Comparison of ENCODE assay signal across 25 cellular contexts in the genomic region with DNA sequence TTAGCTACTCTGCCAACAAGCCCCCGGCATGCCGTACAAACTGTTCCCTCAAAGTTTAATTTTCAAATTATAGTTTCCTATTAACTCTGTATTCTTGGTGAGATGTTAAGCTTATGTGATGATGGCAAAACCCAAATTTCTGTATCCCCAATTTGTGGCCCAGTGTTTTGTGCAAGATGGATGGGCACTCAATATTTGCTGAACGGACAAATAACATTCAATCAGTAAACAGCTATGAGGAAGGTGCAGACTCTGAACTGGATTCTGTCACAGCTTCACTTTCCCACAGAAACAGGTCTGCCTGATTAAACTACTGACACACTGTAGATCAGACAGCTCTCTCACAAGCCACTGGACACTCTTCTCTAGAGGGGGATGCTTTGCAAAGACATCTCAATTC. TPM values are rescaled to one million over a fixed set of nuclear protein-coding genes. Genes with fewer than 3 reads are reported as not detected.
DNase-seq lines count a peak whose midpoint lies in the region; ATAC-seq and TF ChIP-seq lines count a peak whose summit lies in the region.
"Had no signal": no experiment of that assay in that cellular context is flagged by ENCODE, and none has a peak within 500 bp of the region (broad histone marks: within the 10 kb centered on the region; RNA-seq: fewer than 3 reads in every experiment).

No MANE protein-coding gene starts in this region.

- H3K4me1 ChIP-seq in breast epithelium: peaks cover 3 to 24% of the 10 kb centered on the region in 2 donors
- peaks cover 6% of the 10 kb centered on the region for H3K4me1 ChIP-seq in CD8-positive, alpha-beta memory T cell (ENCODE audit: insufficient read depth, low read length)

- H3K27ac Mint-ChIP-seq in MCF 10A (ENCODE audit: low read depth, unreplicated experiment) (no peak overlapping the region), T-helper 17 cell (peak overlapping the region; percentile 53), memory B cell (peak overlapping the region; percentile 58)
- H3K27ac Mint-ChIP-seq in stimulated activated naive B cell treated with anti-CD40 and anti-IgM and Interleukin-4, amounts not matched to agents 10 μg/mL and 1 μg/mL and 100 μg/mL, for 72 hours: peak overlapping the region; percentile 56
- H3K27ac Mint-ChIP-seq in CD8-positive, alpha-beta memory T cell: peak overlapping the region in 3 of 8 donors; percentile 5 to 45 (median 24)
- H3K27ac Mint-ChIP-seq in activated CD4-positive, alpha-beta T cell treated with anti-CD3 and anti-CD28 coated beads for 36 hours: no peak overlapping the region
- H3K27ac Mint-ChIP-seq: activated B cell treated with CpG ODN at 0.5 μM for 24 hours; CD4-positive, alpha-beta T cell; HFFc6; progenitor cell of endocrine pancreas had no signal

- H3K36me3 ChIP-seq in breast epithelium: no peaks in the 10 kb centered on the region
- no peaks in the 10 kb centered on the region for H3K36me3 ChIP-seq in CD8-positive, alpha-beta memory T cell (ENCODE audit: insufficient read depth, low read length)
- H3K36me3 ChIP-seq: gastroesophageal sphincter had no signal

- DNase-seq in breast epithelium (ENCODE audit: low spot score in 2 of 2): no peak
- DNase-seq in MCF 10A (ENCODE audit: unreplicated experiment): no peak
- DNase-seq in T-helper 17 cell: no peak
- no peak for DNase-seq in memory B cell (ENCODE audit: low spot score in 2 of 2)
- DNase-seq in stimulated activated naive B cell treated with anti-CD40 and anti-IgM and Interleukin-4, amounts not matched to agents 10 μg/mL and 1 μg/mL and 100 μg/mL, for 72 hours: no peak
- DNase-seq in nucleus accumbens (lab: John Stamatoyannopoulos, UW): no peak
- DNase-seq in CD8-positive, alpha-beta memory T cell: no peak
- DNase-seq in activated CD4-positive, alpha-beta T cell treated with anti-CD3 and anti-CD28 coated beads for 36 hours: no peak
- DNase-seq: 8988T; activated B cell treated with CpG ODN at 0.5 μM for 24 hours; activated CD4-positive, alpha-beta T cell treated with anti-CD3 and anti-CD28 coated beads, Interleukin-2, amount 50 U/mL, for 1 hour; activated gamma-delta T cell treated with Interleukin-2 at 50 U/mL for 16 hours; activated naive CD8-positive, alpha-beta T cell treated with anti-CD3 and anti-CD28 coated beads, Interleukin-2, amount 10 ng/mL, durations not matched to agents 7 days and 5 days; activated T-cell treated with anti-CD3 and anti-CD28 coated beads, Interleukin-2, amount 50 U/mL, for 4 hours; CD4-positive, alpha-beta T cell; GM23248; HFFc6; NCI-H1105 treated with DMSO at 0.1 percent for 48 hours; NCI-H187 treated with DMSO at 0.1 percent for 48 hours; stimulated activated CD4-positive, alpha-beta T cell treated with anti-CD3 and anti-CD28 coated beads, Interleukin-4, amount 100 ng/mL, for 1 hour; T-helper 1 cell; upper lobe of left lung had no signal

- H3K9me3 ChIP-seq in breast epithelium: no peaks in the 10 kb centered on the region
- no peaks in the 10 kb centered on the region for H3K9me3 ChIP-seq in T-helper 17 cell (ENCODE audit: control insufficient read depth, low read length, poor library complexity, severe bottlenecking)
- no peaks in the 10 kb centered on the region for H3K9me3 ChIP-seq in CD8-positive, alpha-beta memory T cell (ENCODE audit: low read length)
- H3K9me3 ChIP-seq: gastroesophageal sphincter, upper lobe of left lung had no signal

- no peak overlapping the region for H3K4me3 Mint-ChIP-seq in MCF 10A (ENCODE audit: unreplicated experiment)
- H3K4me3 Mint-ChIP-seq in T-helper 17 cell: no peak overlapping the region
- H3K4me3 Mint-ChIP-seq in memory B cell: no peak overlapping the region
- H3K4me3 Mint-ChIP-seq in stimulated activated naive B cell treated with anti-CD40 and anti-IgM and Interleukin-4, amounts not matched to agents 10 μg/mL and 1 μg/mL and 100 μg/mL, for 72 hours: no peak overlapping the region
- H3K4me3 Mint-ChIP-seq in CD8-positive, alpha-beta memory T cell: no peak overlapping the region
- no peak overlapping the region for H3K4me3 Mint-ChIP-seq in activated CD4-positive, alpha-beta T cell treated with anti-CD3 and anti-CD28 coated beads for 36 hours
- H3K4me3 Mint-ChIP-seq: activated B cell treated with CpG ODN at 0.5 μM for 24 hours; activated naive CD8-positive, alpha-beta T cell treated with anti-CD3 and anti-CD28 coated beads, Interleukin-2, amount 10 ng/mL, durations not matched to agents 7 days and 5 days; activated T-cell treated with anti-CD3 and anti-CD28 coated beads, Interleukin-2, amount 50 U/mL, for 4 hours; CD4-positive, alpha-beta T cell; HFFc6 had no signal

- TF ChIP-seq POLR2A in breast epithelium (IDR thresholded peaks at IDR 0.05): no peak

- H3K4me3 ChIP-seq in breast epithelium: no peak overlapping the region
- no peak overlapping the region for H3K4me3 ChIP-seq in CD8-positive, alpha-beta memory T cell (ENCODE audit: low read length)
- H3K4me3 ChIP-seq: gastroesophageal sphincter, GM23248, hepatocyte, upper lobe of left lung had no signal

- intact Hi-C loops in breast epithelium (cut with DNase I; ENCODE audit: low total_unique reads): no loop called here
- intact Hi-C loops in MCF 10A (cut with micrococcal nuclease): no loop called here
- intact Hi-C loops in activated CD4-positive, alpha-beta T cell treated with anti-CD3 and anti-CD28 coated beads for 36 hours (cut with DNase I, micrococcal nuclease): no loop called here

- no peak for ATAC-seq in T-helper 17 cell
- ATAC-seq in memory B cell (ENCODE audit: low read depth): no peak
- no peak for ATAC-seq in stimulated activated naive B cell treated with anti-CD40 and anti-IgM and Interleukin-4, amounts not matched to agents 10 μg/mL and 1 μg/mL and 100 μg/mL, for 72 hours (replicated peaks)
- no peak for ATAC-seq in activated CD4-positive, alpha-beta T cell treated with anti-CD3 and anti-CD28 coated beads for 36 hours
- ATAC-seq: activated T-cell treated with anti-CD3 and anti-CD28 coated beads, Interleukin-2, amount 50 U/mL, for 4 hours; gastroesophageal sphincter had no signal

- no peaks in the 10 kb centered on the region for H3K27me3 ChIP-seq in breast epithelium
- no peaks in the 10 kb centered on the region for H3K27me3 ChIP-seq in CD8-positive, alpha-beta memory T cell (ENCODE audit: insufficient read depth, low read length, poor library complexity, severe bottlenecking)
- H3K27me3 ChIP-seq: gastroesophageal sphincter, hepatocyte, upper lobe of left lung had no signal

- CTCF ChIA-PET in MCF 10A (lab: Yijun Ruan, JAX): interaction anchor here (0.6 to 1.0 kb wide), 4 partner anchors 77 to 1636 kb away, joined by 3 to 5 read pairs (median 3); a partner anchor contains a TSS
- CTCF ChIA-PET in CD8-positive, alpha-beta memory T cell (lab: Charles Lee): interaction anchor here (1.5 to 1.6 kb wide), 2 partner anchors 12 to 89 kb away, joined by 3 to 6 read pairs; no protein-coding TSS in a partner anchor
- CTCF ChIA-PET in activated CD4-positive, alpha-beta T cell treated with anti-CD3 and anti-CD28 coated beads for 36 hours (lab: Charles Lee): interaction anchor here (1.0 kb wide), 2 partner anchors 148 to 1177 kb away, joined by 3 read pairs; no protein-coding TSS in a partner anchor

- no TSS peak for BruUV-seq in MCF 10A (replicated peaks; lab: Mats Ljungman, UMichigan)

- H3K27ac ChIP-seq in breast epithelium: peak overlapping the region; percentile 41 to 52
- H3K27ac ChIP-seq in CD8-positive, alpha-beta memory T cell (ENCODE audit: low read depth, low read length): no peak overlapping the region
- H3K27ac ChIP-seq: gastroesophageal sphincter, GM23248, upper lobe of left lung had no signal

- TF ChIP-seq CTCF in breast epithelium (IDR thresholded peaks at IDR 0.05): no peak
- TF ChIP-seq CTCF in MCF 10A (IDR thresholded peaks at IDR 0.05; ENCODE audit: unreplicated experiment): no peak

- H3K9me3 Mint-ChIP-seq in MCF 10A (ENCODE audit: unreplicated experiment) (no peaks in the 10 kb centered on the region), memory B cell (no peaks in the 10 kb centered on the region)
- H3K9me3 Mint-ChIP-seq in stimulated activated naive B cell treated with anti-CD40 and anti-IgM and Interleukin-4, amounts not matched to agents 10 μg/mL and 1 μg/mL and 100 μg/mL, for 72 hours: no peaks in the 10 kb centered on the region
- H3K9me3 Mint-ChIP-seq in CD8-positive, alpha-beta memory T cell: no peaks in the 10 kb centered on the region
- no peaks in the 10 kb centered on the region for H3K9me3 Mint-ChIP-seq in activated CD4-positive, alpha-beta T cell treated with anti-CD3 and anti-CD28 coated beads for 36 hours (ENCODE audit: low read depth)
- H3K9me3 Mint-ChIP-seq: activated B cell treated with CpG ODN at 0.5 μM for 24 hours; activated naive CD8-positive, alpha-beta T cell treated with anti-CD3 and anti-CD28 coated beads, Interleukin-2, amount 10 ng/mL, durations not matched to agents 7 days and 5 days; activated T-cell treated with anti-CD3 and anti-CD28 coated beads, Interleukin-2, amount 50 U/mL, for 4 hours; CD4-positive, alpha-beta T cell; HFFc6 had no signal

- H3K4me1 Mint-ChIP-seq in MCF 10A (ENCODE audit: insufficient read depth, unreplicated experiment) (peaks cover 26% of the 10 kb centered on the region), T-helper 17 cell (peaks cover 34% of the 10 kb centered on the region), memory B cell (peaks cover 30% of the 10 kb centered on the region)
- peaks cover 43 to 64% of the 10 kb centered on the region in 2 donors for H3K4me1 Mint-ChIP-seq in stimulated activated naive B cell treated with anti-CD40 and anti-IgM and Interleukin-4, amounts not matched to agents 10 μg/mL and 1 μg/mL and 100 μg/mL, for 72 hours
- peaks cover 21 to 44% (median 38%) of the 10 kb centered on the region in 3 donors for H3K4me1 Mint-ChIP-seq in CD8-positive, alpha-beta memory T cell
- peaks cover 22% of the 10 kb centered on the region for H3K4me1 Mint-ChIP-seq in activated CD4-positive, alpha-beta T cell treated with anti-CD3 and anti-CD28 coated beads for 36 hours

- POLR2A ChIA-PET in MCF 10A (lab: Yijun Ruan, JAX): interaction anchor here (0.6 to 2.5 kb wide), 4 partner anchors 13 to 410 kb away, joined by 3 to 5 read pairs (median 3); a partner anchor contains a TSS
- POLR2A ChIA-PET in CD8-positive, alpha-beta memory T cell (lab: Charles Lee): no interaction called here
- POLR2A ChIA-PET in activated CD4-positive, alpha-beta T cell treated with anti-CD3 and anti-CD28 coated beads for 36 hours (lab: Charles Lee): interaction anchor here (0.7 kb wide), 2 partner anchors 108 to 546 kb away, joined by 3 to 4 read pairs; no protein-coding TSS in a partner anchor

- peaks cover 21% of the 10 kb centered on the region for H3K36me3 Mint-ChIP-seq in MCF 10A (ENCODE audit: insufficient read depth, unreplicated experiment)
- H3K36me3 Mint-ChIP-seq in T-helper 17 cell (ENCODE audit: low read depth): peaks cover 3% of the 10 kb centered on the region
- peaks cover 19% of the 10 kb centered on the region for H3K36me3 Mint-ChIP-seq in memory B cell
- peaks cover 20 to 42% of the 10 kb centered on the region in 2 donors for H3K36me3 Mint-ChIP-seq in stimulated activated naive B cell treated with anti-CD40 and anti-IgM and Interleukin-4, amounts not matched to agents 10 μg/mL and 1 μg/mL and 100 μg/mL, for 72 hours
- H3K36me3 Mint-ChIP-seq in CD8-positive, alpha-beta memory T cell: peaks cover 0 to 50% (median 4%) of the 10 kb centered on the region in 3 donors
- H3K36me3 Mint-ChIP-seq in activated CD4-positive, alpha-beta T cell treated with anti-CD3 and anti-CD28 coated beads for 36 hours (ENCODE audit: low read depth): peaks cover 23% of the 10 kb centered on the region

- no peaks in the 10 kb centered on the region for H3K27me3 Mint-ChIP-seq in MCF 10A (ENCODE audit: insufficient read depth, unreplicated experiment)
- no peaks in the 10 kb centered on the region for H3K27me3 Mint-ChIP-seq in T-helper 17 cell
- H3K27me3 Mint-ChIP-seq in memory B cell: no peaks in the 10 kb centered on the region
- H3K27me3 Mint-ChIP-seq in stimulated activated naive B cell treated with anti-CD40 and anti-IgM and Interleukin-4, amounts not matched to agents 10 μg/mL and 1 μg/mL and 100 μg/mL, for 72 hours: no peaks in the 10 kb centered on the region
- H3K27me3 Mint-ChIP-seq in CD8-positive, alpha-beta memory T cell: no peaks in the 10 kb centered on the region
- no peaks in the 10 kb centered on the region for H3K27me3 Mint-ChIP-seq in activated CD4-positive, alpha-beta T cell treated with anti-CD3 and anti-CD28 coated beads for 36 hours
- H3K27me3 Mint-ChIP-seq: activated B cell treated with CpG ODN at 0.5 μM for 24 hours; activated naive CD8-positive, alpha-beta T cell treated with anti-CD3 and anti-CD28 coated beads, Interleukin-2, amount 10 ng/mL, durations not matched to agents 7 days and 5 days; CD4-positive, alpha-beta T cell; progenitor cell of endocrine pancreas had no signal

RNA-seq across cellular contexts. Expression of a gene that starts 54.1 kb away (rescaled TPM):
- total RNA-seq in breast epithelium: 10 to 100 TPM; 28.7 to 33.8 (median 29.0) TPM
- 22.4 and 23.6 TPM in 2 replicates for total RNA-seq in MCF 10A (2022)
- total RNA-seq in T-helper 17 cell: 10 to 100 TPM; 21.1 to 23.2 TPM
- 10 to 100 TPM; 16.6 to 16.8 TPM for total RNA-seq in CD8-positive, alpha-beta memory T cell
- 9.7 TPM for polyA plus RNA-seq in CD8-positive, alpha-beta memory T cell
- total RNA-seq in activated CD4-positive, alpha-beta T cell treated with anti-CD3 and anti-CD28 coated beads for 36 hours: 10 to 100 TPM; 13.3 to 13.6 TPM

Comparison
In these comparisons a context has a peak if more than half of its experiments do, and no peak if none do; other contexts are left out.
1. H3K27ac Mint-ChIP-seq: peak in T-helper 17 cell (single experiment), memory B cell (single experiment) and stimulated activated naive B cell treated with anti-CD40 and anti-IgM and Interleukin-4, amounts not matched to agents 10 μg/mL and 1 μg/mL and 100 μg/mL, for 72 hours (single experiment); none in MCF 10A (single experiment) and activated CD4-positive, alpha-beta T cell treated with anti-CD3 and anti-CD28 coated beads for 36 hours (single experiment).